1 cellular context compared by ENCODE assay signal in the genomic region with DNA sequence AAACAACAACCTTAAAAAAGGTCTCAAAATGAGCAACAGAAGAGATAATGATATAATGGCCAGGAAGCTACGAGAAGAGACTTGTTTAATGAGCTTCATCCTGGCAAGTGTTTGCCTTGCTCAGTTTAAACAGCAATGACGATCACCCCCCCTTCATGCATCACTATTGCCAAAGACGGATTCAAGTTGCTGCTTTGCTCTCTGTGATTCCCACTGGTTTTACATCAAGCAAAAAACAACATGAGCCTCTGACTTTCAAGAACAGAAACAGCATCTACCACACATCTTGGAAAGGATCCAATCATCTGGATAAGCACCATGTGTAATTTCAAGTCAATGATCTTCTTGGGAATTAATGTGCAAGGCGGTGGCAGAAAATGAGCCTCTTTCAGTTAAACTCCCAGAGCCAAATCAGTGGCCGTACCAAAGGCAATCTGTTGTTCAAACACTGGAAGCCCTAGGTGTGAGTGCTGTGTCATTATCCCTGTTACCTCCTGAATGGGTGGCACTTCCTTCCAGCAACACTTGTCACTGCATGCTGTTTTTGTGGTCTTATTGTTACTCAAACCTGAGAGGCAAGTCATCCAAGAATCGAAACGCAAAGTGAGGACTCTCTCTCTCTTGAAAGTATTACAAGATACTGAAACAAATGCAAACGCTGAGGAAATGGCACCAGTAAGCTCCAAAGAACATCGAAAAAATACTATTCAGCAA.
TF ChIP-seq lines count a peak whose summit lies in the region.

No MANE protein-coding gene starts in this region.

TF ChIP-seq in SK-N-SH treated with all-trans-retinoic acid at 6 μM for 48 hours, 23 proteins besides CTCF, POLR2A, EP300 and RAD21 (continued from another document):
- TF ChIP-seq, protein P1, sequence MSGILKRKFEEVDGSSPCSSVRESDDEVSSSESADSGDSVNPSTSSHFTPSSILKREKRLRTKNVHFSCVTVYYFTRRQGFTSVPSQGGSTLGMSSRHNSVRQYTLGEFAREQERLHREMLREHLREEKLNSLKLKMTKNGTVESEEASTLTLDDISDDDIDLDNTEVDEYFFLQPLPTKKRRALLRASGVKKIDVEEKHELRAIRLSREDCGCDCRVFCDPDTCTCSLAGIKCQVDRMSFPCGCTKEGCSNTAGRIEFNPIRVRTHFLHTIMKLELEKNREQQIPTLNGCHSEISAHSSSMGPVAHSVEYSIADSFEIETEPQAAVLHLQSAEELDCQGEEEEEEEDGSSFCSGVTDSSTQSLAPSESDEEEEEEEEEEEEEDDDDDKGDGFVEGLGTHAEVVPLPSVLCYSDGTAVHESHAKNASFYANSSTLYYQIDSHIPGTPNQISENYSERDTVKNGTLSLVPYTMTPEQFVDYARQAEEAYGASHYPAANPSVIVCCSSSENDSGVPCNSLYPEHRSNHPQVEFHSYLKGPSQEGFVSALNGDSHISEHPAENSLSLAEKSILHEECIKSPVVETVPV (CRISPR knock-in tag; IDR thresholded peaks at IDR 0.05), result no peak
- TF ChIP-seq ZNF8 (CRISPR knock-in tag; IDR thresholded peaks at IDR 0.05) (no peak), TOX (CRISPR knock-in tag; IDR thresholded peaks at IDR 0.05; ENCODE audit: borderline replicate concordance) (no peak), ARNTL (CRISPR knock-in tag; IDR thresholded peaks at IDR 0.05; ENCODE audit: borderline replicate concordance, low read depth) (no peak), OSR1 (CRISPR knock-in tag; IDR thresholded peaks at IDR 0.05) (no peak), ESRRG (CRISPR knock-in tag; IDR thresholded peaks at IDR 0.05) (no peak)
- TF ChIP-seq, protein P2, sequence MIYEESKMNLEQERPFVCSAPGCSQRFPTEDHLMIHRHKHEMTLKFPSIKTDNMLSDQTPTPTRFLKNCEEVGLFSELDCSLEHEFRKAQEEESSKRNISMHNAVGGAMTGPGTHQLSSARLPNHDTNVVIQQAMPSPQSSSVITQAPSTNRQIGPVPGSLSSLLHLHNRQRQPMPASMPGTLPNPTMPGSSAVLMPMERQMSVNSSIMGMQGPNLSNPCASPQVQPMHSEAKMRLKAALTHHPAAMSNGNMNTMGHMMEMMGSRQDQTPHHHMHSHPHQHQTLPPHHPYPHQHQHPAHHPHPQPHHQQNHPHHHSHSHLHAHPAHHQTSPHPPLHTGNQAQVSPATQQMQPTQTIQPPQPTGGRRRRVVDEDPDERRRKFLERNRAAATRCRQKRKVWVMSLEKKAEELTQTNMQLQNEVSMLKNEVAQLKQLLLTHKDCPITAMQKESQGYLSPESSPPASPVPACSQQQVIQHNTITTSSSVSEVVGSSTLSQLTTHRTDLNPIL (CRISPR knock-in tag; IDR thresholded peaks at IDR 0.05; ENCODE audit: low read depth), result no peak
TF ChIP-seq in SK-N-SH treated with all-trans-retinoic acid at 6 μM for 48 hours: peak in this region for 0.
